Comparison of ENCODE assay signal across 29 cellular contexts in the genomic region with DNA sequence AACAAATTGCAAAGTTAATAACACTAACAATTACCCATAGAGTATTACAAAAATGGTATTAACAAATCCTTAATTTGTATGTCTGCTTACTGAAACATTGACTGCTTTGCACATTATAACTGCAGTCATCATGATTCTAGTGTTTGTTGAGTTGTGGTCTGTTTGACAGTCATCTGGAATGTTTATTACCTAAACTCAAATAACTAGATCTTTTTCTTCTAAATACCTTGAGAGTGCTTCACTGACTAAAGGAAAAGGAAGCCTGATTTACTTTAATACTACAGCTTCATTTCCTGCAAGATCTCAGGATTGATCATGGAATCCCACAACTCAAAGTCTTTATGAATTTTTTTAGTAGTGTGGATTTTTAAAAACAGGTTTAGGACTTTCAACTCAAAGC.
DNase-seq lines count a peak whose midpoint lies in the region; ATAC-seq and TF ChIP-seq lines count a peak whose summit lies in the region.
"Had no signal": no experiment of that assay in that cellular context is flagged by ENCODE, and none has a peak within 500 bp of the region (broad histone marks: within the 10 kb centered on the region; RNA-seq: fewer than 3 reads in every experiment).

No MANE protein-coding gene starts in this region.

- H3K36me3 ChIP-seq in RWPE2 (ENCODE audit: low read depth) = no peaks in the 10 kb centered on the region
- H3K36me3 ChIP-seq: BLaER1, gastrocnemius medialis, right atrium auricular region had no signal

- no peaks in the 10 kb centered on the region for H3K4me1 ChIP-seq in RWPE2 (ENCODE audit: insufficient read depth, poor library complexity, severe bottlenecking)
- H3K4me1 ChIP-seq: BLaER1, body of pancreas, gastrocnemius medialis, right atrium auricular region had no signal

- ATAC-seq in RWPE2 (ENCODE audit: low read depth) = peak; percentile 33; the same call in 2 of the 3 replicates
- ATAC-seq in omental fat pad (ENCODE audit: low FRiP score) = no peak
- no peak for ATAC-seq in HG03378 (IDR thresholded peaks at IDR 0.05; ENCODE audit: unreplicated experiment)
- no peak for ATAC-seq in GM21528 (IDR thresholded peaks at IDR 0.05; ENCODE audit: low FRiP score, unreplicated experiment)
- ATAC-seq: activated CD4-positive, CD25-positive, alpha-beta regulatory T cell treated with anti-CD3 and anti-CD28 coated beads, Interleukin-2, amount 50 U/mL, for 24 hours; activated naive CD8-positive, alpha-beta T cell treated with anti-CD3 and anti-CD28 coated beads, Interleukin-2, amount 50 U/mL, for 24 hours; body of pancreas; gastrocnemius medialis; HCT116; K562; left colon; stimulated activated naive CD8-positive, alpha-beta T cell treated with anti-CD3 and anti-CD28 coated beads, Interleukin-15, Interleukin-2, amounts not matched to agents 100 U/mL and 50 U/mL, for 24 hours had no signal

- H3K4me3 ChIP-seq in RWPE2 (ENCODE audit: severe bottlenecking) (no peak overlapping the region), epithelial cell of esophagus (ENCODE audit: low read length) (no peak overlapping the region)
- H3K4me3 ChIP-seq: BLaER1, body of pancreas, gastrocnemius medialis, hepatocyte, K562, right atrium auricular region had no signal

- no peaks in the 10 kb centered on the region for H3K27me3 ChIP-seq in RWPE2 (ENCODE audit: insufficient read depth, poor library complexity, severe bottlenecking)
- H3K27me3 ChIP-seq: BLaER1, body of pancreas, gastrocnemius medialis, hepatocyte, right atrium auricular region had no signal

- H3K9me3 ChIP-seq in RWPE2 (ENCODE audit: severe bottlenecking) = no peaks in the 10 kb centered on the region
- H3K9me3 ChIP-seq: gastrocnemius medialis, right atrium auricular region had no signal

- no peak for TF ChIP-seq CTCF in RWPE2 (IDR thresholded peaks at IDR 0.05; ENCODE audit: poor library complexity, severe bottlenecking)
- no peak for TF ChIP-seq CTCF in epithelial cell of esophagus (IDR thresholded peaks at IDR 0.05; ENCODE audit: insufficient read depth, low read depth, low read length, missing control alignments)
- no peak for TF ChIP-seq CTCF in omental fat pad (IDR thresholded peaks at IDR 0.05)

- no peak overlapping the region for H3K27ac ChIP-seq in RWPE2 (ENCODE audit: poor library complexity, severe bottlenecking)
- H3K27ac ChIP-seq: BLaER1, body of pancreas, gastrocnemius medialis, hepatocyte, right atrium auricular region, RWPE1 had no signal

- DNase-seq in Daoy (ENCODE audit: low read depth) = peak; percentile 18
- DNase-seq in RWPE2 (ENCODE audit: low spot score) = no peak
- peak; percentile 2 for DNase-seq in epithelial cell of esophagus (ENCODE audit: low read depth)
- DNase-seq in renal cortical epithelial cell (ENCODE audit: low read depth) = peak; percentile 80
- DNase-seq in omental fat pad (ENCODE audit: low spot score) = no peak
- DNase-seq: activated CD4-positive, alpha-beta memory T cell treated with anti-CD3 and anti-CD28 coated beads for 36 hours; activated CD8-positive, alpha-beta memory T cell treated with anti-CD3 and anti-CD28 coated beads, Interleukin-2, amount 50 U/mL, for 4 hours; activated naive CD4-positive, alpha-beta T cell; activated naive CD8-positive, alpha-beta T cell treated with anti-CD3 and anti-CD28 coated beads, Interleukin-2, amount 50 U/mL, for 24 hours; body of pancreas; cerebellar nuclear complex; gastrocnemius medialis; GDM1; left colon; NCI-H1092 treated with DMSO at 0.1 percent for 48 hours; NCI-H1694 treated with DMSO at 0.1 percent for 48 hours; NCI-H2171 treated with DMSO at 0.1 percent for 48 hours; NCI-H510A; small intestine; stimulated activated naive CD8-positive, alpha-beta T cell treated with anti-CD3 and anti-CD28 coated beads, Interleukin-15, Interleukin-2, amounts not matched to agents 100 U/mL and 50 U/mL, for 24 hours had no signal

Comparison
In these comparisons a context has a peak if more than half of its experiments do, and no peak if none do; other contexts are left out.
1. DNase-seq: peak in Daoy (single experiment), epithelial cell of esophagus (single experiment) and renal cortical epithelial cell (single experiment); none in RWPE2 (single experiment) and omental fat pad (single experiment).